In genomic region chr6:97111243-97111642, GRCh38 we compare ENCODE assay signal across 24 cellular contexts.
DNase-seq lines count a peak whose midpoint lies in the region; ATAC-seq, FAIRE-seq and TF ChIP-seq lines count a peak whose summit lies in the region.
"Had no signal": no experiment of that assay in that cellular context is flagged by ENCODE, and none has a peak within 500 bp of the region (broad histone marks: within the 10 kb centered on the region; RNA-seq: fewer than 3 reads in every experiment).

No MANE protein-coding gene starts in this region.

- H4K91ac ChIP-seq in H1 (replicated peaks; ENCODE audit: insufficient read length, low read length) = no peak overlapping the region

- H2BK5ac ChIP-seq in H1 (ENCODE audit: low read depth, low read length) = no peak overlapping the region

- no peaks in the 10 kb centered on the region for H3K9me3 ChIP-seq in H1 (ENCODE audit: insufficient read depth in 2 of 2, low read depth in 1 of 2, low read length in 1 of 2)
- no peaks in the 10 kb centered on the region for H3K9me3 ChIP-seq in smooth muscle cell (replicated peaks; ENCODE audit: low read depth)
- H3K9me3 ChIP-seq: A549, BE2C, HAP-1 had no signal

- H3K14ac ChIP-seq in H1 (ENCODE audit: insufficient read length) = no peak overlapping the region

- no peak overlapping the region for H3K4ac ChIP-seq in H1 (replicated peaks; ENCODE audit: insufficient read length, low read depth, low read length)

- H3K4me1 ChIP-seq in H1 (replicated peaks in 1 of 4; ENCODE audit: control insufficient read depth in 3 of 4, insufficient read depth in 4 of 4, low read length in 3 of 4) (no peaks in the 10 kb centered on the region), smooth muscle cell (ENCODE audit: low read depth) (no peaks in the 10 kb centered on the region)
- H3K4me1 ChIP-seq: A549, BE2C, HAP-1 had no signal

- no peak overlapping the region for H2BK15ac ChIP-seq in H1 (ENCODE audit: low read length)

- no peak overlapping the region for H3K4me3 Mint-ChIP-seq in stimulated activated naive CD8-positive, alpha-beta T cell treated with anti-CD3 and anti-CD28 coated beads, Interleukin-15, Interleukin-2, amounts not matched to agents 100 ng/mL and 50 ng/mL, for 24 hours
- H3K4me3 Mint-ChIP-seq in WTC11 = no peak overlapping the region
- H3K4me3 Mint-ChIP-seq: CD4-positive, alpha-beta memory T cell; HFFc6 had no signal

- H3K23ac ChIP-seq in H1 (ENCODE audit: insufficient read length) = no peak overlapping the region

- no peak for TF ChIP-seq POLR2A in H1 (IDR thresholded peaks at IDR 0.05; ENCODE audit: control extremely low read depth in 1 of 2, low read depth in 2 of 2, low read length in 2 of 2)

- H3K9ac ChIP-seq in H1 (replicated peaks in 1 of 4; ENCODE audit: extremely low read depth in 1 of 4, low read depth in 3 of 4, low read length in 3 of 4) = no peak overlapping the region
- no peak overlapping the region for H3K9ac ChIP-seq in smooth muscle cell (ENCODE audit: low read depth)
- H3K9ac ChIP-seq: BLaER1 treated with 17β-estradiol and CSF1 and Interleukin-3, amounts not matched to agents 10 nM and 100 nM; GM23248 had no signal

- H2BK20ac ChIP-seq in H1 (ENCODE audit: low read length) = no peak overlapping the region

- peak overlapping the region; percentile 78; the same call in 1 of the 2 replicates for H4K8ac ChIP-seq in H1 (ENCODE audit: extremely low read depth, insufficient read depth, low read length)

- no peak for TF ChIP-seq RAD21 in H1 (IDR thresholded peaks at IDR 0.05 in 1 of 2, conservative IDR thresholded peaks at IDR 0.05 in 1 of 2; ENCODE audit: low read depth in 2 of 2, low read length in 2 of 2)

- H3K79me2 ChIP-seq in H1 (ENCODE audit: control insufficient read depth in 1 of 2, insufficient read depth in 2 of 2, low read length in 2 of 2) (no peaks in the 10 kb centered on the region), smooth muscle cell (ENCODE audit: low read depth) (no peaks in the 10 kb centered on the region)

- ATAC-seq in stimulated activated naive CD8-positive, alpha-beta T cell treated with anti-CD3 and anti-CD28 coated beads, Interleukin-15, Interleukin-2, amounts not matched to agents 100 U/mL and 50 U/mL, for 24 hours = no peak
- ATAC-seq in WTC11 (peak; percentile 28; the same call in 1 of the 2 replicates), GM21423 (IDR thresholded peaks at IDR 0.05; ENCODE audit: unreplicated experiment) (no peak)
- ATAC-seq: A549 had no signal

- no peaks in the 10 kb centered on the region for H3F3A ChIP-seq in smooth muscle cell (ENCODE audit: low read depth)

- H3K9me3 Mint-ChIP-seq in stimulated activated naive CD8-positive, alpha-beta T cell treated with anti-CD3 and anti-CD28 coated beads, Interleukin-15, Interleukin-2, amounts not matched to agents 100 ng/mL and 50 ng/mL, for 24 hours = no peaks in the 10 kb centered on the region
- peaks cover 10% of the 10 kb centered on the region for H3K9me3 Mint-ChIP-seq in WTC11
- H3K9me3 Mint-ChIP-seq: HFFc6 had no signal

- H2AK5ac ChIP-seq in H1 (ENCODE audit: low read depth, low read length) = no peak overlapping the region

- H4K20me1 ChIP-seq in H1 (replicated peaks in 1 of 2; ENCODE audit: control insufficient read depth in 1 of 2, insufficient read depth in 2 of 2, low read length in 2 of 2) (no peaks in the 10 kb centered on the region), smooth muscle cell (ENCODE audit: low read depth) (no peaks in the 10 kb centered on the region)
- H4K20me1 ChIP-seq: BLaER1 treated with 17β-estradiol and CSF1 and Interleukin-3, amounts not matched to agents 10 nM and 100 nM had no signal

- H3K36me3 Mint-ChIP-seq in stimulated activated naive CD8-positive, alpha-beta T cell treated with anti-CD3 and anti-CD28 coated beads, Interleukin-15, Interleukin-2, amounts not matched to agents 100 ng/mL and 50 ng/mL, for 24 hours (ENCODE audit: low read depth) = no peaks in the 10 kb centered on the region
- 0 out of 2 replicates have a peak, but pooled peaks cover 2% of the 10 kb centered on the region for H3K36me3 Mint-ChIP-seq in WTC11

- H3K4me1 Mint-ChIP-seq in stimulated activated naive CD8-positive, alpha-beta T cell treated with anti-CD3 and anti-CD28 coated beads, Interleukin-15, Interleukin-2, amounts not matched to agents 100 ng/mL and 50 ng/mL, for 24 hours (ENCODE audit: low read depth) = peaks cover 56% of the 10 kb centered on the region
- H3K4me1 Mint-ChIP-seq in WTC11 = peaks cover 4% of the 10 kb centered on the region

- H3K27me3 Mint-ChIP-seq in stimulated activated naive CD8-positive, alpha-beta T cell treated with anti-CD3 and anti-CD28 coated beads, Interleukin-15, Interleukin-2, amounts not matched to agents 100 ng/mL and 50 ng/mL, for 24 hours = no peaks in the 10 kb centered on the region
- H3K27me3 Mint-ChIP-seq in WTC11 (ENCODE audit: low read depth) = no peaks in the 10 kb centered on the region
- H3K27me3 Mint-ChIP-seq: CD4-positive, alpha-beta memory T cell had no signal

- no peak overlapping the region for H4K5ac ChIP-seq in H1 (ENCODE audit: insufficient read length, low read depth, low read length)

- CTCF ChIA-PET in WTC11 (lab: Charles Lee) (no interaction called here), H1 (lab: Charles Lee; ENCODE audit: partially characterized antibody) (interaction anchor here (0.6 kb wide), 1 partner anchor 21 kb away, joined by 3 read pairs; no protein-coding TSS in a partner anchor)

- H2BK12ac ChIP-seq in H1 (ENCODE audit: low read depth, low read length) = no peak overlapping the region

- in situ Hi-C loops in G401 (cut with HindIII; ENCODE audit: low sequenced_read_pairs) = no loop called here

- FAIRE-seq in H1 (lab: Jason Lieb, UNC) = no peak
- FAIRE-seq: A549, G401.6, GM12892, H54 had no signal

- H3K4me2 ChIP-seq in H1 (ENCODE audit: insufficient read depth in 1 of 2, low read depth in 2 of 2, low read length in 2 of 2) (no peak overlapping the region), smooth muscle cell (no peak overlapping the region)
- H3K4me2 ChIP-seq: A549 had no signal

- no peaks in the 10 kb centered on the region for H3K79me1 ChIP-seq in H1 (ENCODE audit: low read depth, low read length)

- no peak overlapping the region for H2BK120ac ChIP-seq in H1 (replicated peaks; ENCODE audit: low read depth, low read length)

- H3K36me3 ChIP-seq in H1 (ENCODE audit: control insufficient read depth in 2 of 4, insufficient read depth in 4 of 4, low read length in 3 of 4) (no peaks in the 10 kb centered on the region), smooth muscle cell (ENCODE audit: low read depth) (no peaks in the 10 kb centered on the region)
- H3K36me3 ChIP-seq: BE2C; BLaER1 treated with 17β-estradiol and CSF1 and Interleukin-3, amounts not matched to agents 10 nM and 100 nM; HAP-1 had no signal

- no peak overlapping the region for H3K27ac ChIP-seq in H1 (ENCODE audit: low read depth, low read length)
- H3K27ac ChIP-seq in smooth muscle cell (ENCODE audit: low read depth) = no peak overlapping the region
- H3K27ac ChIP-seq: A549; BLaER1 treated with 17β-estradiol and CSF1 and Interleukin-3, amounts not matched to agents 10 nM and 100 nM; GM23248 had no signal

- H3K56ac ChIP-seq in H1 (replicated peaks; ENCODE audit: insufficient read length, low read depth, low read length) = no peak overlapping the region

- H2AFZ ChIP-seq in H1 (ENCODE audit: low read length) (no peak overlapping the region), smooth muscle cell (ENCODE audit: low read depth) (no peak overlapping the region)
- H2AFZ ChIP-seq: GM23248 had no signal

- no peak overlapping the region for H3K18ac ChIP-seq in H1 (ENCODE audit: extremely low read depth, low read length)

- TF ChIP-seq CTCF in WTC11 (IDR thresholded peaks at IDR 0.05) (no peak), H1 (IDR thresholded peaks at IDR 0.05; ENCODE audit: control extremely low read depth in 1 of 3, insufficient read depth in 1 of 3, low read depth in 1 of 3, low read length in 3 of 3) (no peak), smooth muscle cell (IDR thresholded peaks at IDR 0.05; ENCODE audit: borderline replicate concordance, insufficient read depth, poor library complexity, severe bottlenecking) (no peak)

- POLR2A ChIA-PET in WTC11 (lab: Charles Lee) (no interaction called here), H1 (lab: Charles Lee; ENCODE audit: partially characterized antibody) (no interaction called here)

- WGBS in H1 (ENCODE audit: extremely low coverage in 1 of 2, insufficient coverage in 1 of 2, insufficient read length in 1 of 2, insufficient replicate concordance in 2 of 2, low coverage in 1 of 2, low lambda C conversion rate in 2 of 2, missing lambda C conversion rate in 1 of 2), 2 experiments = 90% methylated on average over 8 of the region's 8 CpGs; no CpG with 5 or more reads in 1 of the 2 experiments
- WGBS in smooth muscle cell (ENCODE audit: low lambda C conversion rate) = 97% methylated on average over 8 of the region's 8 CpGs

- no peak for TF ChIP-seq EP300 in H1 (IDR thresholded peaks at IDR 0.05; ENCODE audit: borderline replicate concordance in 1 of 2, low read depth in 2 of 2, low read length in 2 of 2)

- no peaks in the 10 kb centered on the region for H3K27me3 ChIP-seq in H1 (replicated peaks in 1 of 4; ENCODE audit: control insufficient read depth in 3 of 4, extremely low read depth in 1 of 4, insufficient read depth in 3 of 4, low read length in 3 of 4)
- no peaks in the 10 kb centered on the region for H3K27me3 ChIP-seq in smooth muscle cell (ENCODE audit: low read depth)
- H3K27me3 ChIP-seq: BLaER1 treated with 17β-estradiol and CSF1 and Interleukin-3, amounts not matched to agents 10 nM and 100 nM had no signal

- no peaks in the 10 kb centered on the region for H3K23me2 ChIP-seq in H1 (ENCODE audit: low read depth, low read length)

- no peak for DNase-seq in stimulated activated naive CD8-positive, alpha-beta T cell treated with anti-CD3 and anti-CD28 coated beads, Interleukin-15, Interleukin-2, amounts not matched to agents 100 U/mL and 50 U/mL, for 24 hours
- DNase-seq in WTC11 (ENCODE audit: low spot score) (no peak), H1 (ENCODE audit: low read depth in 1 of 2, low spot score in 2 of 2) (no peak), G401 (ENCODE audit: low spot score) (no peak), smooth muscle cell (lab: John Stamatoyannopoulos, UW; ENCODE audit: unreplicated experiment) (no peak)
- DNase-seq: 8988T; ACHN; AML-193; BE2C; Calu3; CD4-positive, alpha-beta memory T cell; COR-L47; DMS53; DMS79 treated with DMSO at 0.1 percent for 48 hours; GM23248; HFFc6 had no signal

- H3K4me3 ChIP-seq in H1 (ENCODE audit: extremely low read depth in 1 of 4, insufficient read depth in 2 of 4, low read depth in 3 of 4, low read length in 4 of 4) (no peak overlapping the region), smooth muscle cell (no peak overlapping the region)
- H3K4me3 ChIP-seq: A549; BLaER1 treated with 17β-estradiol and CSF1 and Interleukin-3, amounts not matched to agents 10 nM and 100 nM; GM23248; HAP-1 had no signal

- H3K27ac Mint-ChIP-seq in stimulated activated naive CD8-positive, alpha-beta T cell treated with anti-CD3 and anti-CD28 coated beads, Interleukin-15, Interleukin-2, amounts not matched to agents 100 ng/mL and 50 ng/mL, for 24 hours = peak overlapping the region; percentile 79
- no peak overlapping the region for H3K27ac Mint-ChIP-seq in WTC11
- H3K27ac Mint-ChIP-seq: CD4-positive, alpha-beta memory T cell; HFFc6 had no signal

TF ChIP-seq in H1, 55 proteins besides CTCF, POLR2A, EP300 and RAD21 (continues in another document):
- TF ChIP-seq CEBPB (IDR thresholded peaks at IDR 0.05; ENCODE audit: low read depth, low read length) (no peak), POLR2AphosphoS5 (IDR thresholded peaks at IDR 0.05; ENCODE audit: low read depth, low read length) (no peak)
